In the genomic region with DNA sequence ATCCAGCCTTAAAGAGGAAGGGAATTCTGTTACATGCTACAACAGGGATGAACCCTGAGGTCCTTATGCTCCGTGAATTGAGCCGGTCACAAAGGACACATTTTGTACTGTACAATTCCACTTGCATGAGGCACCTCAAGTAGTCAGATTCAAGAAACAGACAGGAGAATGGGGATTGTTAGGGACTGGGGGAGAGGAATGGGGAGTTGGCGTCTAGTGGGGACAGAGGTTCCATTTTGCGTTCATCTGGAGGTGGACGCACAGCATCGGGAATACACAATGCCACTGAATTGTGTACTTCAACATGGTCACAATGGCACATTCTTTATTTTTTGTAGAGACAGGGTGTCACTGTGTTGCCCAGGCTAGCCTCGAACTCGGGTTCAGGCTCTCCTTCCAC, we compare ENCODE assay signal across 1 cellular context.
TF ChIP-seq lines count a peak whose summit lies in the region.

No MANE protein-coding gene starts in this region.

TF ChIP-seq in WTC11, 78 proteins besides CTCF, POLR2A, EP300 and RAD21 (continued from another document):
- TF ChIP-seq, protein P1, sequence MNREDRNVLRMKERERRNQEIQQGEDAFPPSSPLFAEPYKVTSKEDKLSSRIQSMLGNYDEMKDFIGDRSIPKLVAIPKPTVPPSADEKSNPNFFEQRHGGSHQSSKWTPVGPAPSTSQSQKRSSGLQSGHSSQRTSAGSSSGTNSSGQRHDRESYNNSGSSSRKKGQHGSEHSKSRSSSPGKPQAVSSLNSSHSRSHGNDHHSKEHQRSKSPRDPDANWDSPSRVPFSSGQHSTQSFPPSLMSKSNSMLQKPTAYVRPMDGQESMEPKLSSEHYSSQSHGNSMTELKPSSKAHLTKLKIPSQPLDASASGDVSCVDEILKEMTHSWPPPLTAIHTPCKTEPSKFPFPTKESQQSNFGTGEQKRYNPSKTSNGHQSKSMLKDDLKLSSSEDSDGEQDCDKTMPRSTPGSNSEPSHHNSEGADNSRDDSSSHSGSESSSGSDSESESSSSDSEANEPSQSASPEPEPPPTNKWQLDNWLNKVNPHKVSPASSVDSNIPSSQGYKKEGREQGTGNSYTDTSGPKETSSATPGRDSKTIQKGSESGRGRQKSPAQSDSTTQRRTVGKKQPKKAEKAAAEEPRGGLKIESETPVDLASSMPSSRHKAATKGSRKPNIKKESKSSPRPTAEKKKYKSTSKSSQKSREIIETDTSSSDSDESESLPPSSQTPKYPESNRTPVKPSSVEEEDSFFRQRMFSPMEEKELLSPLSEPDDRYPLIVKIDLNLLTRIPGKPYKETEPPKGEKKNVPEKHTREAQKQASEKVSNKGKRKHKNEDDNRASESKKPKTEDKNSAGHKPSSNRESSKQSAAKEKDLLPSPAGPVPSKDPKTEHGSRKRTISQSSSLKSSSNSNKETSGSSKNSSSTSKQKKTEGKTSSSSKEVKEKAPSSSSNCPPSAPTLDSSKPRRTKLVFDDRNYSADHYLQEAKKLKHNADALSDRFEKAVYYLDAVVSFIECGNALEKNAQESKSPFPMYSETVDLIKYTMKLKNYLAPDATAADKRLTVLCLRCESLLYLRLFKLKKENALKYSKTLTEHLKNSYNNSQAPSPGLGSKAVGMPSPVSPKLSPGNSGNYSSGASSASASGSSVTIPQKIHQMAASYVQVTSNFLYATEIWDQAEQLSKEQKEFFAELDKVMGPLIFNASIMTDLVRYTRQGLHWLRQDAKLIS (CRISPR knock-in tag; IDR thresholded peaks at IDR 0.05; ENCODE audit: borderline replicate concordance) = no peak
- TF ChIP-seq ZBTB21 (CRISPR knock-in tag; IDR thresholded peaks at IDR 0.05; ENCODE audit: borderline replicate concordance) (no peak), SP1 (CRISPR knock-in tag; conservative IDR thresholded peaks at IDR 0.05) (no peak), ZNF263 (CRISPR knock-in tag; IDR thresholded peaks at IDR 0.05; ENCODE audit: low read depth) (no peak), RELA (CRISPR knock-in tag; IDR thresholded peaks at IDR 0.05; ENCODE audit: borderline replicate concordance) (no peak), FOXJ3 (CRISPR knock-in tag; IDR thresholded peaks at IDR 0.05; ENCODE audit: borderline replicate concordance) (no peak)
- TF ChIP-seq, protein P2, sequence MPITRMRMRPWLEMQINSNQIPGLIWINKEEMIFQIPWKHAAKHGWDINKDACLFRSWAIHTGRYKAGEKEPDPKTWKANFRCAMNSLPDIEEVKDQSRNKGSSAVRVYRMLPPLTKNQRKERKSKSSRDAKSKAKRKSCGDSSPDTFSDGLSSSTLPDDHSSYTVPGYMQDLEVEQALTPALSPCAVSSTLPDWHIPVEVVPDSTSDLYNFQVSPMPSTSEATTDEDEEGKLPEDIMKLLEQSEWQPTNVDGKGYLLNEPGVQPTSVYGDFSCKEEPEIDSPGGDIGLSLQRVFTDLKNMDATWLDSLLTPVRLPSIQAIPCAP (CRISPR knock-in tag; IDR thresholded peaks at IDR 0.05) = no peak
- TF ChIP-seq, protein P3, sequence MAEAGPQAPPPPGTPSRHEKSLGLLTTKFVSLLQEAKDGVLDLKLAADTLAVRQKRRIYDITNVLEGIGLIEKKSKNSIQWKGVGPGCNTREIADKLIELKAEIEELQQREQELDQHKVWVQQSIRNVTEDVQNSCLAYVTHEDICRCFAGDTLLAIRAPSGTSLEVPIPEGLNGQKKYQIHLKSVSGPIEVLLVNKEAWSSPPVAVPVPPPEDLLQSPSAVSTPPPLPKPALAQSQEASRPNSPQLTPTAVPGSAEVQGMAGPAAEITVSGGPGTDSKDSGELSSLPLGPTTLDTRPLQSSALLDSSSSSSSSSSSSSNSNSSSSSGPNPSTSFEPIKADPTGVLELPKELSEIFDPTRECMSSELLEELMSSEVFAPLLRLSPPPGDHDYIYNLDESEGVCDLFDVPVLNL (CRISPR knock-in tag; IDR thresholded peaks at IDR 0.05; ENCODE audit: borderline replicate concordance, low read depth) = no peak
TF ChIP-seq in WTC11: peak in this region for 0.
